In genomic region chr1:170729608-170730378, GRCh38 we compare ENCODE assay signal across 16 cellular contexts.
A peak's percentile ranks its signal among the peaks of the same experiment; 100 is the strongest.
DNase-seq lines count a peak whose midpoint lies in the region; TF ChIP-seq lines count a peak whose summit lies in the region.
"Had no signal": no experiment of that assay in that cellular context is flagged by ENCODE, and none has a peak within 500 bp of the region (broad histone marks: within the 10 kb centered on the region; RNA-seq: fewer than 3 reads in every experiment).

No MANE protein-coding gene starts in this region.

- TF ChIP-seq EP300 in suprapubic skin (IDR thresholded peaks at IDR 0.05): no peak

- no peaks in the 10 kb centered on the region for H3K27me3 ChIP-seq in left ventricle myocardium inferior (ENCODE audit: low read depth)
- no peaks in the 10 kb centered on the region for H3K27me3 ChIP-seq in suprapubic skin
- H3K27me3 ChIP-seq: adrenal gland, left lung had no signal

- H3K36me3 ChIP-seq in left ventricle myocardium inferior (peaks cover 5% of the 10 kb centered on the region), suprapubic skin (no peaks in the 10 kb centered on the region)
- H3K36me3 ChIP-seq: adrenal gland, left lung had no signal

- H3K4me1 ChIP-seq in left ventricle myocardium inferior: peaks cover 53% of the 10 kb centered on the region
- no peaks in the 10 kb centered on the region for H3K4me1 ChIP-seq in suprapubic skin
- H3K4me1 ChIP-seq: adrenal gland, left lung had no signal

- TF ChIP-seq CTCF in choroid plexus epithelial cell (conservative IDR thresholded peaks at IDR 0.05; ENCODE audit: low read depth, low read length) (no peak), left ventricle myocardium inferior (IDR thresholded peaks at IDR 0.05; ENCODE audit: borderline replicate concordance) (no peak), suprapubic skin (IDR thresholded peaks at IDR 0.05) (no peak), GM20000 (IDR thresholded peaks at IDR 0.05; ENCODE audit: extremely low read depth, missing control alignments) (no peak)

- intact Hi-C loops in left ventricle myocardium inferior (cut with micrococcal nuclease): no loop called here

- no peak for TF ChIP-seq POLR2A in suprapubic skin (IDR thresholded peaks at IDR 0.05)

- 69% methylated on average over 10 of the region's 10 CpGs for WGBS in suprapubic skin

- DNase-seq in LHCN-M2 (ENCODE audit: low read depth) (peak; percentile 20), choroid plexus epithelial cell (ENCODE audit: low read depth) (peak; percentile 38), left ventricle myocardium inferior (peak; percentile 15), suprapubic skin (ENCODE audit: low spot score in 2 of 2) (no peak), DMS153 treated with DMSO at 0.1 percent for 48 hours (lab: John Stamatoyannopoulos, UW; ENCODE audit: unreplicated experiment) (no peak), HCEC 1CT (no peak), cerebellar cortex (ENCODE audit: low spot score) (no peak), GM20000 (ENCODE audit: low spot score) (no peak)
- DNase-seq: activated CD8-positive, alpha-beta T cell treated with anti-CD3 and anti-CD28 coated beads for 36 hours; adrenal gland; left lung; MV-4-11; NCI-H2029; NCI-H526 had no signal

- no peak overlapping the region for H3K4me3 ChIP-seq in choroid plexus epithelial cell (ENCODE audit: low read depth, low read length)
- H3K4me3 ChIP-seq in left ventricle myocardium inferior: no peak overlapping the region
- H3K4me3 ChIP-seq in suprapubic skin: no peak overlapping the region
- H3K4me3 ChIP-seq: adrenal gland, esophagus muscularis mucosa, left lung had no signal

- H3K27ac ChIP-seq in left ventricle myocardium inferior (replicated peaks) (peak overlapping the region; percentile 77), suprapubic skin (peak overlapping the region; percentile 3)
- H3K27ac ChIP-seq: adrenal gland, left lung, VCaP had no signal

- H3K9me3 ChIP-seq in left ventricle myocardium inferior (replicated peaks) (no peaks in the 10 kb centered on the region), suprapubic skin (no peaks in the 10 kb centered on the region)
- H3K9me3 ChIP-seq: adrenal gland, esophagus muscularis mucosa, left lung had no signal

Comparison
In these comparisons a context has a peak if more than half of its experiments do, and no peak if none do; other contexts are left out.
1. DNase-seq: peak in LHCN-M2 (single experiment), choroid plexus epithelial cell (single experiment) and left ventricle myocardium inferior (single experiment); none in suprapubic skin (0 of 2), DMS153 treated with DMSO at 0.1 percent for 48 hours (single experiment), HCEC 1CT (single experiment), cerebellar cortex (single experiment) and GM20000 (single experiment).